Comparison of ENCODE assay signal across 9 cellular contexts in genomic region chr7:141511370-141512335, GRCh38. TPM values are rescaled to one million over a fixed set of nuclear protein-coding genes. Genes with fewer than 3 reads are reported as not detected.
DNase-seq lines count a peak whose midpoint lies in the region; ATAC-seq, FAIRE-seq and TF ChIP-seq lines count a peak whose summit lies in the region.
"Had no signal": no experiment of that assay in that cellular context is flagged by ENCODE, and none has a peak within 500 bp of the region (broad histone marks: within the 10 kb centered on the region; RNA-seq: fewer than 3 reads in every experiment).

No MANE protein-coding gene starts in this region.

- H3K4me3 Mint-ChIP-seq in activated B cell treated with CpG ODN at 0.5 μM for 24 hours = peak overlapping the region; percentile 81
- H3K4me3 Mint-ChIP-seq in progenitor cell of endocrine pancreas (ENCODE audit: low read depth) = peak overlapping the region; percentile 81

- POLR2A ChIA-PET in activated B cell treated with CpG ODN at 0.5 μM for 24 hours (lab: Charles Lee) (no interaction called here), RWPE1 (lab: Yijun Ruan, JAX; ENCODE audit: low non-redundant PET) (no interaction called here)

- TF ChIP-seq CTCF in GM12864 (IDR thresholded peaks at IDR 0.05; ENCODE audit: low read depth, low read length, missing control alignments) = no peak
- no peak for TF ChIP-seq CTCF in activated B cell treated with CpG ODN at 0.5 μM for 24 hours (IDR thresholded peaks at IDR 0.05)
- TF ChIP-seq CTCF in left ventricle myocardium inferior (IDR thresholded peaks at IDR 0.05; ENCODE audit: borderline replicate concordance) = no peak
- TF ChIP-seq CTCF in progenitor cell of endocrine pancreas (IDR thresholded peaks at IDR 0.05; ENCODE audit: unreplicated experiment) = no peak
- no peak for TF ChIP-seq CTCF in RWPE1 (conservative IDR thresholded peaks at IDR 0.05; ENCODE audit: low read depth)

- H3K4me3 ChIP-seq in GM12864 (ENCODE audit: low read depth, low read length) (peak overlapping the region; percentile 14), left ventricle myocardium inferior (peak overlapping the region; percentile 58)
- H3K4me3 ChIP-seq: PC-9 had no signal

- H3K9me3 Mint-ChIP-seq in activated B cell treated with CpG ODN at 0.5 μM for 24 hours (peaks cover 5% of the 10 kb centered on the region), progenitor cell of endocrine pancreas (ENCODE audit: low read depth) (peaks cover 5% of the 10 kb centered on the region)

- H3K27ac ChIP-seq in left ventricle myocardium inferior (replicated peaks) (no peak overlapping the region), RWPE1 (no peak overlapping the region)
- H3K27ac ChIP-seq: PC-9 had no signal

- no peak for FAIRE-seq in GM12892 (lab: Jason Lieb, UNC)

- no peaks in the 10 kb centered on the region for H3K36me3 ChIP-seq in left ventricle myocardium inferior

- H3K27me3 Mint-ChIP-seq in activated B cell treated with CpG ODN at 0.5 μM for 24 hours (peaks cover 53% of the 10 kb centered on the region), progenitor cell of endocrine pancreas (peaks cover 40% of the 10 kb centered on the region)

- peaks cover 17% of the 10 kb centered on the region for H3K4me1 Mint-ChIP-seq in activated B cell treated with CpG ODN at 0.5 μM for 24 hours
- H3K4me1 Mint-ChIP-seq in progenitor cell of endocrine pancreas (ENCODE audit: low read depth) = peaks cover 8% of the 10 kb centered on the region

- H3K9me3 ChIP-seq in left ventricle myocardium inferior (replicated peaks) = peaks cover 4% of the 10 kb centered on the region

- CTCF ChIA-PET in activated B cell treated with CpG ODN at 0.5 μM for 24 hours (lab: Charles Lee) (no interaction called here), RWPE1 (lab: Yijun Ruan, JAX) (no interaction called here)

- peaks cover 12% of the 10 kb centered on the region for H3K4me1 ChIP-seq in left ventricle myocardium inferior

- no peak for ATAC-seq in activated B cell treated with CpG ODN at 0.5 μM for 24 hours (ENCODE audit: low read depth)

- H3K36me3 Mint-ChIP-seq in activated B cell treated with CpG ODN at 0.5 μM for 24 hours (ENCODE audit: low read depth) = no peaks in the 10 kb centered on the region
- peaks cover 2% of the 10 kb centered on the region for H3K36me3 Mint-ChIP-seq in progenitor cell of endocrine pancreas (ENCODE audit: insufficient read depth)

- no peak overlapping the region for H3K27ac Mint-ChIP-seq in activated B cell treated with CpG ODN at 0.5 μM for 24 hours
- H3K27ac Mint-ChIP-seq in progenitor cell of endocrine pancreas = no peak overlapping the region

- intact Hi-C loops in activated B cell treated with CpG ODN at 0.5 μM for 24 hours (cut with micrococcal nuclease) (no loop called here), left ventricle myocardium inferior (cut with micrococcal nuclease) (no loop called here)

- no peak for TF ChIP-seq POLR2A in GM12892 (IDR thresholded peaks at IDR 0.05; ENCODE audit: low read depth, low read length)

- DNase-seq in GM12864 (ENCODE audit: low read depth) (no peak), activated B cell treated with CpG ODN at 0.5 μM for 24 hours (peak; percentile 14), left ventricle myocardium inferior (no peak), progenitor cell of endocrine pancreas (ENCODE audit: low spot score, unreplicated experiment) (peak; percentile 29), RWPE1 (ENCODE audit: low spot score) (no peak), GM12892 (ENCODE audit: insufficient read length) (no peak), LoVo (ENCODE audit: low spot score) (no peak), NCI-H345 (lab: John Stamatoyannopoulos, UW) (no peak)

- peaks cover 54% of the 10 kb centered on the region for H3K27me3 ChIP-seq in left ventricle myocardium inferior (ENCODE audit: low read depth)

RNA-seq across cellular contexts. Expression of gene AGK, which starts 39.6 kb away (rescaled TPM):
- total RNA-seq in activated B cell treated with CpG ODN at 0.5 μM for 24 hours (35.1 and 39.3 TPM in 2 replicates), left ventricle myocardium inferior (37.8 TPM), progenitor cell of endocrine pancreas (25.6 and 30.0 TPM in 2 replicates)
- polyA plus RNA-seq in GM12892 (2012; ENCODE audit: missing spikeins) = 43.2 TPM

Comparison
In these comparisons a context has a peak if more than half of its experiments do, and no peak if none do; other contexts are left out.
1. DNase-seq: peak in activated B cell treated with CpG ODN at 0.5 μM for 24 hours (single experiment) and progenitor cell of endocrine pancreas (single experiment); none in GM12864 (single experiment), left ventricle myocardium inferior (single experiment), RWPE1 (single experiment), GM12892 (single experiment), LoVo (single experiment) and NCI-H345 (single experiment).